27 cellular contexts compared by ENCODE assay signal in the genomic region with DNA sequence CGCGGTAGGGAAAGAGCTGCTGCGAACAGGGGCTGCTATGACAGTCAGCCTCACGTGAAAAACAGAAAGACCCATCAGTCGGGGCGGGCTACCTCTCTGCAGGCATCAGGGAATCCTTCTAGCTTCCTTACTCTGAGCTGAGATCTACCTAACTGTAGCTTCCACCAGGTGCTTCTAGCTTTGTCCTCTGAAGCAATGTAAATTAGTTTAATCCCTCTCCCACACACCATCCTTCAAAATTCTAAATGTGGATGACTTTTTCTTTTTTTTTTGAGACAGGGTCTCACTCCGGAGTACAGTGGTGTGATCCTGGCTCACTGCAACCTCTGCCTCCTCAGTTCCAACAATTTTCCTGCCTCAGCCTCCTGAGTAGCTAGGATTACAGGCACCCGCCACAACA.
"Had no signal": no experiment of that assay in that cellular context is flagged by ENCODE, and none has a peak within 500 bp of the region (broad histone marks: within the 10 kb centered on the region; RNA-seq: fewer than 3 reads in every experiment).

No MANE protein-coding gene starts in this region.

- H3K4me3 Mint-ChIP-seq: natural killer cell; neural progenitor cell; stimulated activated naive CD8-positive, alpha-beta T cell treated with anti-CD3 and anti-CD28 coated beads, Interleukin-15, amount 100 ng/mL, for 72 hours had no signal

- H3K4me3 ChIP-seq: dorsolateral prefrontal cortex, gastrocnemius medialis, heart left ventricle, left lung, neural progenitor cell, prostate gland, right atrium auricular region, smooth muscle cell, suprapubic skin, vagina had no signal

- H3K9ac ChIP-seq: neural progenitor cell had no signal

- H3K4me1 Mint-ChIP-seq: natural killer cell; stimulated activated naive CD8-positive, alpha-beta T cell treated with anti-CD3 and anti-CD28 coated beads, Interleukin-15, amount 100 ng/mL, for 72 hours had no signal

- H3K27me3 Mint-ChIP-seq: stimulated activated naive CD8-positive, alpha-beta T cell treated with anti-CD3 and anti-CD28 coated beads, Interleukin-15, amount 100 ng/mL, for 72 hours had no signal

- ATAC-seq: esophagus mucosa; gastrocnemius medialis; heart left ventricle; left cardiac atrium; left lung; natural killer cell; sciatic nerve; stimulated activated naive CD8-positive, alpha-beta T cell treated with anti-CD3 and anti-CD28 coated beads, Interleukin-15, amount 100 ng/mL, for 72 hours had no signal

- H3K9me3 Mint-ChIP-seq: natural killer cell; neural progenitor cell; stimulated activated naive CD8-positive, alpha-beta T cell treated with anti-CD3 and anti-CD28 coated beads, Interleukin-15, amount 100 ng/mL, for 72 hours had no signal

- H3K36me3 ChIP-seq: gastrocnemius medialis, heart left ventricle, left lung, neural progenitor cell, prostate gland, right atrium auricular region, suprapubic skin, vagina had no signal

- H3K36me3 Mint-ChIP-seq: natural killer cell, neural progenitor cell had no signal

- H3K4me1 ChIP-seq: prostate gland, right atrium auricular region had no signal

- FAIRE-seq: colon, islet of Langerhans had no signal

- DNase-seq: dorsolateral prefrontal cortex; effector CD4-positive, alpha-beta T cell; foreskin fibroblast; gastrocnemius medialis; heart left ventricle; hippocampal formation; left cardiac atrium; left lung; mesenchymal stem cell; natural killer cell; stimulated activated CD4-positive, alpha-beta T cell treated with anti-CD3 and anti-CD28 coated beads, Interleukin-12 subunit alpha, Interleukin-12 subunit beta, amount 100 ng/mL, for 4 hours; stimulated activated CD4-positive, alpha-beta T cell treated with anti-CD3 and anti-CD28 coated beads, Interleukin-1b, Interleukin-23, amount 100 ng/mL, for 48 hours; stimulated activated CD4-positive, alpha-beta T cell treated with anti-CD3 and anti-CD28 coated beads, Interleukin-4, amount 100 ng/mL, for 1 hour; stimulated activated CD8-positive, alpha-beta memory T cell treated with anti-CD3 and anti-CD28 coated beads, Interleukin-4, amount 100 ng/mL, for 48 hours; stimulated activated naive CD4-positive, alpha-beta T cell; stimulated activated naive CD8-positive, alpha-beta T cell treated with anti-CD3 and anti-CD28 coated beads, Interleukin-15, amount 100 ng/mL, for 72 hours; trophoblast cell had no signal

- H3K27ac ChIP-seq: dorsolateral prefrontal cortex, gastrocnemius medialis, heart left ventricle, left lung, neural progenitor cell, prostate gland, right atrium auricular region, suprapubic skin, vagina had no signal

- H3K27me3 ChIP-seq: gastrocnemius medialis, heart left ventricle, left lung, neural progenitor cell, right atrium auricular region, vagina had no signal

- H3K27ac Mint-ChIP-seq: natural killer cell, neural progenitor cell had no signal

- H2AFZ ChIP-seq: neural progenitor cell had no signal

- H3K9me3 ChIP-seq: gastrocnemius medialis, heart left ventricle, left lung, prostate gland, right atrium auricular region, suprapubic skin, vagina had no signal

- H3K4me2 ChIP-seq: neural progenitor cell, smooth muscle cell had no signal
